18 cellular contexts compared by ENCODE assay signal in the genomic region with DNA sequence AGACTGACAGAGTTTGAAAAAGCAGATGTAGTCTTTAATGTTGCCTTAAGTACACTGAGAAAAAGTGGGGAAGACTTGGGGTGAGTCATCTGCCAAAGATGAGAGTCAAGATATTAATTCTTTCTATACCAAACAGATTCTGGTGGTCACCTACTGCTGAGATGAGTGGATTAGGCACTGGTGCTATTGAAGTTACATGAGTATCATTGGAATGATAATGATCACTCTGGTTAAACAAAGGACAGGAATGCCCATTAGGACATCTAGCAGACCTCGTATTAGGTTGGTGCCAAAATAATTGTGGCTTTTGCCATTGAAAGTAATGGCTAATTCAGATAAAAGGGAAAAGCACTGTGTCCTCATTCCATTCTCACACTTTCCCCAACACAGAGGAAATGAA.
DNase-seq lines count a peak whose midpoint lies in the region; ATAC-seq and TF ChIP-seq lines count a peak whose summit lies in the region.
"Had no signal": no experiment of that assay in that cellular context is flagged by ENCODE, and none has a peak within 500 bp of the region (broad histone marks: within the 10 kb centered on the region; RNA-seq: fewer than 3 reads in every experiment).

No MANE protein-coding gene starts in this region.

- H2AFZ ChIP-seq in HCT116 (ENCODE audit: low read depth, low read length, poor library complexity, severe bottlenecking) (peak overlapping the region; percentile 52), SK-N-SH (ENCODE audit: low read depth) (no peak overlapping the region)
- H2AFZ ChIP-seq: GM23338, PC-9 had no signal

- peak in 1 of 2 experiments; percentile 10; a peak in 1 of 4 replicates for TF ChIP-seq EP300 in SK-N-SH (IDR thresholded peaks at IDR 0.05; ENCODE audit: borderline replicate concordance in 1 of 2, low read depth in 1 of 2, low read length in 1 of 2)

- TF ChIP-seq CTCF in HCT116 (IDR thresholded peaks at IDR 0.05 in 2 of 3, conservative IDR thresholded peaks at IDR 0.05 in 1 of 3; ENCODE audit: borderline replicate concordance in 1 of 3, insufficient read depth in 1 of 3, low read depth in 2 of 3, low read length in 2 of 3): no peak
- no peak for TF ChIP-seq CTCF in SK-N-SH (IDR thresholded peaks at IDR 0.05)
- no peak for TF ChIP-seq CTCF in astrocyte of the spinal cord (IDR thresholded peaks at IDR 0.05; ENCODE audit: low read depth, low read length)
- no peak for TF ChIP-seq CTCF in brain microvascular endothelial cell (IDR thresholded peaks at IDR 0.05; ENCODE audit: low read depth, low read length, missing control alignments)

- peak overlapping the region; percentile 13; the same call in 1 of the 2 replicates for H3K4me2 ChIP-seq in HCT116 (ENCODE audit: low read length)
- no peak overlapping the region for H3K4me2 ChIP-seq in SK-N-SH
- H3K4me2 ChIP-seq: GM23338, PC-9 had no signal

- no peaks in the 10 kb centered on the region for H3F3A ChIP-seq in SK-N-SH (replicated peaks; ENCODE audit: insufficient read depth)

- H3K9ac ChIP-seq in HCT116 (ENCODE audit: low read length): no peak overlapping the region
- H3K9ac ChIP-seq in SK-N-SH: no peak overlapping the region

- no peak for TF ChIP-seq POLR2A in HCT116 (IDR thresholded peaks at IDR 0.05; ENCODE audit: borderline replicate concordance, extremely low read depth, insufficient read depth, insufficient read length)

- H4K20me1 ChIP-seq in HCT116 (ENCODE audit: insufficient read depth) (no peaks in the 10 kb centered on the region), SK-N-SH (ENCODE audit: insufficient read depth) (no peaks in the 10 kb centered on the region)

- CTCF ChIA-PET in HCT116 (lab: Charles Lee): no interaction called here
- CTCF ChIA-PET in SK-N-SH (lab: Yijun Ruan, JAX): no interaction called here

- H3K4me3 ChIP-seq in HCT116 (replicated peaks in 1 of 2; ENCODE audit: low read depth in 1 of 2, low read length in 2 of 2): no peak overlapping the region
- no peak overlapping the region for H3K4me3 ChIP-seq in SK-N-SH (ENCODE audit: low read depth in 2 of 2, low read length in 1 of 2)
- H3K4me3 ChIP-seq in astrocyte of the spinal cord (ENCODE audit: low read depth, low read length): no peak overlapping the region
- no peak overlapping the region for H3K4me3 ChIP-seq in brain microvascular endothelial cell (ENCODE audit: low read depth, low read length)
- H3K4me3 ChIP-seq: GM23338, PC-9 had no signal

- H3K27ac ChIP-seq in HCT116 (ENCODE audit: low read depth, low read length): no peak overlapping the region
- H3K27ac ChIP-seq in SK-N-SH (ENCODE audit: low read depth in 2 of 2, low read length in 1 of 2): no peak overlapping the region
- H3K27ac ChIP-seq in brain microvascular endothelial cell: no peak overlapping the region
- H3K27ac ChIP-seq: PC-9 had no signal

- RAD21 ChIA-PET in HCT116 (lab: Charles Lee; ENCODE audit: low non-redundant PET in 1 of 2, low total read pairs in 2 of 2, uncharacterized antibody in 2 of 2, unreplicated experiment in 2 of 2): no interaction called here

- BruUV-seq in HCT116 (replicated peaks; lab: Mats Ljungman, UMichigan): no TSS peak

- POLR2A ChIA-PET in HCT116 (lab: Charles Lee): no interaction called here
- POLR2A ChIA-PET in SK-N-SH (lab: Yijun Ruan, JAX): no interaction called here

- WGBS in SK-N-SH (ENCODE audit: low lambda C conversion rate): 0% methylated on average over 1 of the region's 1 CpG

- in situ Hi-C loops in astrocyte of the spinal cord (cut with HindIII; ENCODE audit: low sequenced_read_pairs): no loop called here
- in situ Hi-C loops in brain microvascular endothelial cell (cut with HindIII; ENCODE audit: low pct_ligation_motif_present, low sequenced_read_pairs): no loop called here

- no peaks in the 10 kb centered on the region for H3K9me3 ChIP-seq in HCT116 (ENCODE audit: control insufficient read depth in 1 of 2, insufficient read depth in 1 of 2, low read depth in 1 of 2, low read length in 2 of 2)
- H3K9me3 ChIP-seq in SK-N-SH: no peaks in the 10 kb centered on the region

- no peak for TF ChIP-seq RAD21 in HCT116 (IDR thresholded peaks at IDR 0.05; ENCODE audit: low read depth)
- TF ChIP-seq RAD21 in SK-N-SH (IDR thresholded peaks at IDR 0.05; ENCODE audit: low read length): no peak

- H3K36me3 ChIP-seq in HCT116 (ENCODE audit: control insufficient read depth in 1 of 2, insufficient read depth in 2 of 2, low read length in 2 of 2) (no peaks in the 10 kb centered on the region), SK-N-SH (replicated peaks in 1 of 2; ENCODE audit: control insufficient read depth in 1 of 2, insufficient read depth in 2 of 2, low read length in 1 of 2) (no peaks in the 10 kb centered on the region), brain microvascular endothelial cell (replicated peaks) (no peaks in the 10 kb centered on the region)

- H3K27me3 ChIP-seq in HCT116 (ENCODE audit: insufficient read depth, low read length) (no peaks in the 10 kb centered on the region), SK-N-SH (ENCODE audit: insufficient read depth) (no peaks in the 10 kb centered on the region), brain microvascular endothelial cell (replicated peaks) (no peaks in the 10 kb centered on the region)

- ATAC-seq in HCT116 (peak; percentile 85), HG03457 (IDR thresholded peaks at IDR 0.05; ENCODE audit: unreplicated experiment) (no peak)
- ATAC-seq: GM23338, HepG2 had no signal

- H3K9me2 ChIP-seq in HCT116 (ENCODE audit: insufficient read depth) (no peaks in the 10 kb centered on the region), SK-N-SH (no peaks in the 10 kb centered on the region)

- H3K79me2 ChIP-seq in HCT116 (ENCODE audit: insufficient read depth, low read length): no peaks in the 10 kb centered on the region
- no peaks in the 10 kb centered on the region for H3K79me2 ChIP-seq in SK-N-SH (ENCODE audit: insufficient read depth)

- intact Hi-C loops in HCT116 (cut with micrococcal nuclease): no loop called here

- DNase-seq in HCT116 (ENCODE audit: low read depth, low spot score) (peak; percentile 18), SK-N-SH (no peak), astrocyte of the spinal cord (ENCODE audit: low read depth, low spot score) (peak; percentile 91), brain microvascular endothelial cell (no peak), NCI-H446 treated with DMSO at 0.1 percent for 48 hours (lab: John Stamatoyannopoulos, UW) (no peak), amygdala (lab: John Stamatoyannopoulos, UW) (no peak)
- DNase-seq: COR-L47, DMS 273 treated with DMSO at 0.1 percent for 48 hours, DND-41, KG1, MV-4-11, NCI-H1694 treated with DMSO at 0.1 percent for 48 hours, NCI-H2227 treated with DMSO at 0.1 percent for 48 hours, NCI-H524, PC-9 had no signal

- H3K4me1 ChIP-seq in HCT116 (ENCODE audit: control insufficient read depth in 1 of 2, insufficient read depth in 2 of 2, low read length in 2 of 2) (peaks cover 0 to 6% of the 10 kb centered on the region in 2 experiments; a peak in 1 of 4 replicates), SK-N-SH (ENCODE audit: control insufficient read depth in 1 of 2, insufficient read depth in 2 of 2, low read depth in 1 of 2, low read length in 1 of 2) (no peaks in the 10 kb centered on the region; a peak in 1 of 4 replicates)

TF ChIP-seq in HCT116, 20 proteins besides CTCF, POLR2A, EP300 and RAD21 (continues in another document):
- no peak for TF ChIP-seq EZH2phosphoT487 (IDR thresholded peaks at IDR 0.05; ENCODE audit: borderline replicate concordance)
- TF ChIP-seq EGR1 (IDR thresholded peaks at IDR 0.05; ENCODE audit: low read depth): no peak
- TF ChIP-seq SIN3A (IDR thresholded peaks at IDR 0.05; ENCODE audit: low read depth): no peak
- TF ChIP-seq, protein P1, sequence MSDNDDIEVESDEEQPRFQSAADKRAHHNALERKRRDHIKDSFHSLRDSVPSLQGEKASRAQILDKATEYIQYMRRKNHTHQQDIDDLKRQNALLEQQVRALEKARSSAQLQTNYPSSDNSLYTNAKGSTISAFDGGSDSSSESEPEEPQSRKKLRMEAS (IDR thresholded peaks at IDR 0.05): no peak
- TF ChIP-seq POLR2AphosphoS5 (IDR thresholded peaks at IDR 0.05; ENCODE audit: low read depth, low read length): no peak

TF ChIP-seq in SK-N-SH, 30 proteins besides CTCF, POLR2A, EP300 and RAD21 (continues in another document):
- TF ChIP-seq NFIC (IDR thresholded peaks at IDR 0.05; ENCODE audit: borderline replicate concordance) (peak; percentile 49; the same call in 1 of the 2 replicates), TCF12 (IDR thresholded peaks at IDR 0.05) (peak; percentile 64), CHD2 (IDR thresholded peaks at IDR 0.05; ENCODE audit: low read length, partially characterized antibody) (no peak), RFX5 (IDR thresholded peaks at IDR 0.05; ENCODE audit: low read length) (no peak), NRF1 (IDR thresholded peaks at IDR 0.05; ENCODE audit: low read depth, low read length) (no peak), EZH2phosphoT487 (IDR thresholded peaks at IDR 0.05; ENCODE audit: borderline replicate concordance, low read depth) (no peak)
- TF ChIP-seq, protein P2, sequence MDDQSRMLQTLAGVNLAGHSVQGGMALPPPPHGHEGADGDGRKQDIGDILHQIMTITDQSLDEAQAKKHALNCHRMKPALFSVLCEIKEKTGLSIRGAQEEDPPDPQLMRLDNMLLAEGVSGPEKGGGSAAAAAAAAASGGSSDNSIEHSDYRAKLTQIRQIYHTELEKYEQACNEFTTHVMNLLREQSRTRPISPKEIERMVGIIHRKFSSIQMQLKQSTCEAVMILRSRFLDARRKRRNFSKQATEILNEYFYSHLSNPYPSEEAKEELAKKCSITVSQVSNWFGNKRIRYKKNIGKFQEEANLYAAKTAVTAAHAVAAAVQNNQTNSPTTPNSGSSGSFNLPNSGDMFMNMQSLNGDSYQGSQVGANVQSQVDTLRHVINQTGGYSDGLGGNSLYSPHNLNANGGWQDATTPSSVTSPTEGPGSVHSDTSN (IDR thresholded peaks at IDR 0.05): peak; percentile 48

Comparison
In these comparisons a context has a peak if more than half of its experiments do, and no peak if none do; other contexts are left out.
1. DNase-seq: peak in HCT116 (single experiment) and astrocyte of the spinal cord (single experiment); none in SK-N-SH (single experiment), brain microvascular endothelial cell (single experiment), NCI-H446 treated with DMSO at 0.1 percent for 48 hours (single experiment) and amygdala (0 of 56).